Comparison of ENCODE assay signal across 17 cellular contexts in genomic region chr2:192729369-192729768, GRCh38.
DNase-seq lines count a peak whose midpoint lies in the region; ATAC-seq and TF ChIP-seq lines count a peak whose summit lies in the region.
"Had no signal": no experiment of that assay in that cellular context is flagged by ENCODE, and none has a peak within 500 bp of the region (broad histone marks: within the 10 kb centered on the region; RNA-seq: fewer than 3 reads in every experiment).

No MANE protein-coding gene starts in this region.

- H3K4me1 ChIP-seq in A673 (ENCODE audit: insufficient read depth, low read length, poor library complexity, severe bottlenecking) (no peaks in the 10 kb centered on the region), neural progenitor cell (no peaks in the 10 kb centered on the region)
- H3K4me1 ChIP-seq: BLaER1, Caco-2 had no signal

- no peaks in the 10 kb centered on the region for H3F3A ChIP-seq in neural progenitor cell (ENCODE audit: low read depth)

- no peak overlapping the region for H3K4me3 Mint-ChIP-seq in neural progenitor cell
- H3K4me3 Mint-ChIP-seq: B cell; CD4-positive, CD25-positive, alpha-beta regulatory T cell; CD8-positive, alpha-beta T cell had no signal

- H3K4me3 ChIP-seq in A673 (ENCODE audit: low read depth, low read length, poor library complexity, severe bottlenecking): no peak overlapping the region
- H3K4me3 ChIP-seq in neural progenitor cell: no peak overlapping the region
- H3K4me3 ChIP-seq: BLaER1, GM23248 had no signal

- CTCF ChIA-PET in A673 (lab: Charles Lee): no interaction called here

- H3K9me3 Mint-ChIP-seq in neural progenitor cell: no peaks in the 10 kb centered on the region
- H3K9me3 Mint-ChIP-seq: CD8-positive, alpha-beta T cell had no signal

- peak overlapping the region; percentile 2 for H3K27ac Mint-ChIP-seq in neural progenitor cell
- H3K27ac Mint-ChIP-seq: B cell; CD4-positive, CD25-positive, alpha-beta regulatory T cell; CD8-positive, alpha-beta T cell had no signal

- H3K9ac ChIP-seq in neural progenitor cell: no peak overlapping the region
- H3K9ac ChIP-seq: BLaER1, GM23248 had no signal

- no peak overlapping the region for H3K27ac ChIP-seq in A673 (ENCODE audit: low read depth, low read length, poor library complexity, severe bottlenecking)
- no peak overlapping the region for H3K27ac ChIP-seq in neural progenitor cell
- H3K27ac ChIP-seq: BLaER1, C4-2B, GM23248 had no signal

- intact Hi-C loops in A673 (cut with micrococcal nuclease; ENCODE audit: unreplicated experiment): no loop called here

- H3K4me2 ChIP-seq in neural progenitor cell: no peak overlapping the region
- H3K4me2 ChIP-seq: BLaER1 had no signal

- H3K79me2 ChIP-seq in neural progenitor cell (ENCODE audit: low read depth): no peaks in the 10 kb centered on the region

- TF ChIP-seq CTCF in A673 (conservative IDR thresholded peaks at IDR 0.05; ENCODE audit: low read depth, low read length) (no peak), neural progenitor cell (IDR thresholded peaks at IDR 0.05) (no peak)

- no peak for ATAC-seq in GM18868 (IDR thresholded peaks at IDR 0.05; ENCODE audit: unreplicated experiment)
- ATAC-seq: CD8-positive, alpha-beta T cell had no signal

- no peak overlapping the region for H2AFZ ChIP-seq in neural progenitor cell (replicated peaks)
- H2AFZ ChIP-seq: GM23248 had no signal

- H3K27me3 Mint-ChIP-seq in neural progenitor cell (ENCODE audit: insufficient read depth, low read depth): no peaks in the 10 kb centered on the region
- H3K27me3 Mint-ChIP-seq: B cell; CD4-positive, CD25-positive, alpha-beta regulatory T cell had no signal

- DNase-seq in NCI-H82 (lab: John Stamatoyannopoulos, UW): peak; percentile 35
- DNase-seq in NCI-H82 treated with DMSO at 0.1 percent for 48 hours (lab: John Stamatoyannopoulos, UW; ENCODE audit: unreplicated experiment): no peak
- peak; percentile 14 for DNase-seq in A673 (ENCODE audit: low spot score)
- DNase-seq in NCI-H69 (lab: John Stamatoyannopoulos, UW): peak; percentile 38
- no peak for DNase-seq in neural progenitor cell (ENCODE audit: low spot score)
- DNase-seq: Caco-2; CD4-positive, CD25-positive, alpha-beta regulatory T cell; CD8-positive, alpha-beta T cell; DMS153; DND-41; GM23248; H7; HCEC 1CT had no signal

- H3K36me3 ChIP-seq in A673 (ENCODE audit: insufficient read depth, low read length, poor library complexity, severe bottlenecking) (no peaks in the 10 kb centered on the region), neural progenitor cell (no peaks in the 10 kb centered on the region)
- H3K36me3 ChIP-seq: BLaER1 had no signal

- POLR2A ChIA-PET in A673 (lab: Charles Lee; ENCODE audit: low non-redundant PET): interaction anchor here (0.5 kb wide), 1 partner anchor 54 kb away, joined by 4 read pairs; no protein-coding TSS in a partner anchor

- H3K27me3 ChIP-seq in A673 (replicated peaks; ENCODE audit: insufficient read depth, low read depth, low read length, poor library complexity): no peaks in the 10 kb centered on the region
- no peaks in the 10 kb centered on the region for H3K27me3 ChIP-seq in neural progenitor cell
- H3K27me3 ChIP-seq: BLaER1 had no signal

- H4K20me1 ChIP-seq in neural progenitor cell (ENCODE audit: low read depth): no peaks in the 10 kb centered on the region
- H4K20me1 ChIP-seq: BLaER1 had no signal

- no peaks in the 10 kb centered on the region for H3K36me3 Mint-ChIP-seq in neural progenitor cell
- H3K36me3 Mint-ChIP-seq: CD4-positive, CD25-positive, alpha-beta regulatory T cell; CD8-positive, alpha-beta T cell had no signal

- H3K9me3 ChIP-seq in A673 (ENCODE audit: low read depth, low read length, poor library complexity, severe bottlenecking): no peaks in the 10 kb centered on the region
- H3K9me3 ChIP-seq in neural progenitor cell (ENCODE audit: low read depth): no peaks in the 10 kb centered on the region
- H3K9me3 ChIP-seq: BLaER1, Caco-2 had no signal

- peaks cover 3% of the 10 kb centered on the region for H3K4me1 Mint-ChIP-seq in neural progenitor cell
- H3K4me1 Mint-ChIP-seq: B cell; CD4-positive, CD25-positive, alpha-beta regulatory T cell had no signal

- no TSS peak for BruUV-seq in A673 (replicated peaks; lab: Mats Ljungman, UMichigan)

Comparison
In these comparisons a context has a peak if more than half of its experiments do, and no peak if none do; other contexts are left out.
1. DNase-seq: peak in NCI-H82 (single experiment), A673 (single experiment) and NCI-H69 (single experiment); none in NCI-H82 treated with DMSO at 0.1 percent for 48 hours (single experiment) and neural progenitor cell (single experiment).